In the genomic region with DNA sequence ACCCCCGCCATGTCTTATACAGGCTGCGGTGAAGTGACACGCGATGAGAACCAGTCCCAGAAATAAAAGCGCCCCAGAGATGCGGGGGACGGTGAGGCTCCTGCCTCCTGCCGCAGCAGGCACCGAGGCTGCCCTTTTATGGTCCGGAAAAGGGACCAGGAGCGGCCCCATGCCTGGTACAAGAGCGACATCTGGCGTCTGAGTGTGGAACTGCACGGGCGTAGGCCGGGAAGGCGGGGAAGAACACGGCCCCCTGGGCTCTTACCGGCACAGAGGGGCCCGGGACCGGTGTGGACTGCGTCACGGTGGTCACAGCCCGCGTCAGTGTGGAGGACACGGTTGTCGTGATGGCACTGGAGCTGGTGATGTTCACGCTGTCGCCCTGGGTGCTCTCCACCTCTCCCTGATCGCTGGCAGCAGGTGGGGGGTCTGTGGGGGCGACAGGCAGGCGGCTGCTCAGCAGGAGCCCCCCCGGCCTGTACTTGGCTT, we compare ENCODE assay signal across 9 cellular contexts. TPM values are rescaled to one million over a fixed set of nuclear protein-coding genes. Genes with fewer than 3 reads are reported as not detected.
DNase-seq lines count a peak whose midpoint lies in the region; ATAC-seq and TF ChIP-seq lines count a peak whose summit lies in the region.
"Had no signal": no experiment of that assay in that cellular context is flagged by ENCODE, and none has a peak within 500 bp of the region (broad histone marks: within the 10 kb centered on the region; RNA-seq: fewer than 3 reads in every experiment).

No MANE protein-coding gene starts in this region.

- no peaks in the 10 kb centered on the region for H3K9me2 ChIP-seq in OCI-LY1 (ENCODE audit: low read depth, low read length)

- H3K4me3 ChIP-seq in OCI-LY1 (ENCODE audit: low read depth, low read length, poor library complexity, severe bottlenecking), result no peak overlapping the region
- no peak overlapping the region for H3K4me3 ChIP-seq in fibroblast of mammary gland (ENCODE audit: control insufficient read depth, low read depth, low read length)
- H3K4me3 ChIP-seq in neural progenitor cell, result no peak overlapping the region

- no peaks in the 10 kb centered on the region for H4K20me1 ChIP-seq in OCI-LY1 (ENCODE audit: insufficient read depth, low read length)
- H4K20me1 ChIP-seq in neural progenitor cell (ENCODE audit: low read depth), result peaks cover 6% of the 10 kb centered on the region

- no peaks in the 10 kb centered on the region for H3K9me3 Mint-ChIP-seq in activated T-cell treated with anti-CD3 and anti-CD28 coated beads, Interleukin-2, amount 50 U/mL, for 72 hours
- no peaks in the 10 kb centered on the region for H3K9me3 Mint-ChIP-seq in neural progenitor cell

- no peak overlapping the region for H3K4me2 ChIP-seq in OCI-LY1 (ENCODE audit: low read length)
- H3K4me2 ChIP-seq in neural progenitor cell, result no peak overlapping the region

- H3K79me2 ChIP-seq in OCI-LY1 (ENCODE audit: insufficient read depth, low read length) (no peaks in the 10 kb centered on the region), neural progenitor cell (ENCODE audit: low read depth) (peaks cover 11% of the 10 kb centered on the region)

- H3K9ac ChIP-seq in OCI-LY1 (ENCODE audit: low read length) (no peak overlapping the region), neural progenitor cell (no peak overlapping the region)

- H3K4me1 ChIP-seq in OCI-LY1 (ENCODE audit: insufficient read depth, low read length, severe bottlenecking) (no peaks in the 10 kb centered on the region), neural progenitor cell (peaks cover 4% of the 10 kb centered on the region)

- no peaks in the 10 kb centered on the region for H3F3A ChIP-seq in OCI-LY1 (ENCODE audit: insufficient read depth, low read length)
- H3F3A ChIP-seq in neural progenitor cell (ENCODE audit: low read depth), result peaks cover 23% of the 10 kb centered on the region

- peaks cover 10% of the 10 kb centered on the region for H3K4me1 Mint-ChIP-seq in activated T-cell treated with anti-CD3 and anti-CD28 coated beads, Interleukin-2, amount 50 U/mL, for 72 hours (ENCODE audit: low read depth)
- peaks cover 22% of the 10 kb centered on the region for H3K4me1 Mint-ChIP-seq in neural progenitor cell

- H3K9me3 ChIP-seq in OCI-LY1 (ENCODE audit: low read length), result no peaks in the 10 kb centered on the region
- H3K9me3 ChIP-seq in neural progenitor cell (ENCODE audit: low read depth), result no peaks in the 10 kb centered on the region

- peaks cover 2 to 18% of the 10 kb centered on the region in 2 donors for H3K36me3 Mint-ChIP-seq in activated T-cell treated with anti-CD3 and anti-CD28 coated beads, Interleukin-2, amount 50 U/mL, for 72 hours (ENCODE audit: insufficient read depth in 2 of 2)
- H3K36me3 Mint-ChIP-seq in neural progenitor cell, result peaks cover 42% of the 10 kb centered on the region
- H3K36me3 Mint-ChIP-seq: activated naive CD8-positive, alpha-beta T cell had no signal

- H3K36me3 ChIP-seq in OCI-LY1 (ENCODE audit: insufficient read depth, low read length) (peaks cover 95% of the 10 kb centered on the region), neural progenitor cell (no peaks in the 10 kb centered on the region)

- ATAC-seq in activated T-cell treated with anti-CD3 and anti-CD28 coated beads, Interleukin-2, amount 50 U/mL, for 72 hours (replicated peaks in 1 of 2), result peak; percentile 72 to 77
- ATAC-seq in HG02588 (IDR thresholded peaks at IDR 0.05; ENCODE audit: unreplicated experiment), result no peak

- H3K27ac Mint-ChIP-seq in activated T-cell treated with anti-CD3 and anti-CD28 coated beads, Interleukin-2, amount 50 U/mL, for 72 hours, result no peak overlapping the region
- peak overlapping the region; percentile 90 for H3K27ac Mint-ChIP-seq in neural progenitor cell

- TF ChIP-seq CTCF in OCI-LY1 (IDR thresholded peaks at IDR 0.05; ENCODE audit: low read length) (peak; percentile 77), fibroblast of mammary gland (conservative IDR thresholded peaks at IDR 0.05; ENCODE audit: control insufficient read depth, insufficient read depth, low read depth, low read length) (peak; percentile 85), neural progenitor cell (IDR thresholded peaks at IDR 0.05) (peak; percentile 82)

- peak overlapping the region; percentile 28 for H3K27ac ChIP-seq in OCI-LY1 (ENCODE audit: low read depth, low read length, poor library complexity, severe bottlenecking)
- no peak overlapping the region for H3K27ac ChIP-seq in neural progenitor cell

- peak; percentile 83 for DNase-seq in D341Med (ENCODE audit: low spot score)
- peak; percentile 32 for DNase-seq in HCEC 1CT
- peak; percentile 83 to 84 for DNase-seq in activated T-cell treated with anti-CD3 and anti-CD28 coated beads, Interleukin-2, amount 50 U/mL, for 72 hours
- DNase-seq in fibroblast of mammary gland (ENCODE audit: low read depth), result peak; percentile 60
- peak; percentile 71 for DNase-seq in neural progenitor cell (ENCODE audit: low spot score)
- peak; percentile 71 for DNase-seq in superior temporal gyrus (ENCODE audit: extremely low spot score)

- H3K4me3 Mint-ChIP-seq in activated T-cell treated with anti-CD3 and anti-CD28 coated beads, Interleukin-2, amount 50 U/mL, for 72 hours, result no peak overlapping the region
- no peak overlapping the region for H3K4me3 Mint-ChIP-seq in neural progenitor cell
- H3K4me3 Mint-ChIP-seq: activated naive CD8-positive, alpha-beta T cell had no signal

- no peak overlapping the region for H2AFZ ChIP-seq in OCI-LY1 (ENCODE audit: low read length)
- H2AFZ ChIP-seq in neural progenitor cell (replicated peaks), result no peak overlapping the region

- no peaks in the 10 kb centered on the region for H3K27me3 Mint-ChIP-seq in activated T-cell treated with anti-CD3 and anti-CD28 coated beads, Interleukin-2, amount 50 U/mL, for 72 hours (ENCODE audit: low read depth)
- H3K27me3 Mint-ChIP-seq in neural progenitor cell (ENCODE audit: insufficient read depth, low read depth), result peaks cover 9% of the 10 kb centered on the region
- H3K27me3 Mint-ChIP-seq: activated naive CD8-positive, alpha-beta T cell had no signal

- H3K27me3 ChIP-seq in OCI-LY1 (ENCODE audit: insufficient read depth, low read length) (no peaks in the 10 kb centered on the region), neural progenitor cell (no peaks in the 10 kb centered on the region)

RNA-seq across cellular contexts. Expression of a gene that starts 8.9 kb away (rescaled TPM):
- 10 to 100 TPM; 11.6 to 13.9 TPM for total RNA-seq in activated T-cell treated with anti-CD3 and anti-CD28 coated beads, Interleukin-2, amount 50 U/mL, for 72 hours
- total RNA-seq in neural progenitor cell (ENCODE audit: low replicate concordance), result 5.4 and 9.3 TPM in 2 replicates

RNA-seq across cellular contexts. Expression of a gene that starts 18.2 kb away (rescaled TPM):
- total RNA-seq in activated T-cell treated with anti-CD3 and anti-CD28 coated beads, Interleukin-2, amount 50 U/mL, for 72 hours, result 10 to 100 TPM; 59.3 to 65.8 TPM
- total RNA-seq in neural progenitor cell (ENCODE audit: low replicate concordance), result 20.7 and 57.7 TPM in 2 replicates

RNA-seq across cellular contexts. Expression of a gene that starts 18.5 kb away (rescaled TPM):
- total RNA-seq in activated T-cell treated with anti-CD3 and anti-CD28 coated beads, Interleukin-2, amount 50 U/mL, for 72 hours, result 10 to 100 TPM; 76.7 to 94.1 TPM
- total RNA-seq in neural progenitor cell (ENCODE audit: low replicate concordance), result 55.5 and 113 TPM in 2 replicates

RNA-seq across cellular contexts. Expression of a gene that starts 19.2 kb away (rescaled TPM):
- total RNA-seq in activated T-cell treated with anti-CD3 and anti-CD28 coated beads, Interleukin-2, amount 50 U/mL, for 72 hours, result 1 to 10 TPM; 9.1 to 9.8 TPM
- 2.4 and 6.8 TPM in 2 replicates for total RNA-seq in neural progenitor cell (ENCODE audit: low replicate concordance)

RNA-seq across cellular contexts. Expression of a gene that starts 27.3 kb away (rescaled TPM):
- total RNA-seq in activated T-cell treated with anti-CD3 and anti-CD28 coated beads, Interleukin-2, amount 50 U/mL, for 72 hours, result 100 to 1,000 TPM; 147 to 158 TPM
- 5.1 and 17.9 TPM in 2 replicates for total RNA-seq in neural progenitor cell (ENCODE audit: low replicate concordance)

Comparison
In these comparisons a context has a peak if more than half of its experiments do, and no peak if none do; other contexts are left out.
1. DNase-seq: peak in every context shown above with its lines; median percentile 84 in activated T-cell treated with anti-CD3 and anti-CD28 coated beads, Interleukin-2, amount 50 U/mL, for 72 hours; 83 in D341Med; 71 in neural progenitor cell; 71 in superior temporal gyrus; 60 in fibroblast of mammary gland; 32 in HCEC 1CT.